Comparison of ENCODE assay signal across 1 cellular context in genomic region chr21:38806942-38807284, GRCh38.
TF ChIP-seq lines count a peak whose summit lies in the region.

No MANE protein-coding gene starts in this region.

TF ChIP-seq in K562, 482 proteins besides CTCF, POLR2A, EP300 and RAD21 (continued from another document):
- TF ChIP-seq ZNF518B (CRISPR knock-in tag; IDR thresholded peaks at IDR 0.05) (no peak), PHF8 (IDR thresholded peaks at IDR 0.05; ENCODE audit: borderline replicate concordance, low read length) (no peak), TAL1 (IDR thresholded peaks at IDR 0.05) (0 out of 2 replicates have a peak, but pooled peaks have one; percentile 25), CXXC5 (CRISPR knock-in tag; IDR thresholded peaks at IDR 0.05) (0 out of 2 replicates have a peak, but pooled peaks have one; percentile 35), CBFA2T3 (IDR thresholded peaks at IDR 0.05) (0 out of 2 replicates have a peak, but pooled peaks have one; percentile 31), ATF3 (IDR thresholded peaks at IDR 0.05) (0 out of 2 replicates have a peak, but pooled peaks have one; percentile 9), ATF3 (CRISPR knock-in tag; conservative IDR thresholded peaks at IDR 0.05) (no peak), SMARCE1 (IDR thresholded peaks at IDR 0.05) (peak; percentile 51; the same call in 1 of the 2 replicates), FOSL1 (tag; conservative IDR thresholded peaks at IDR 0.05) (peak; percentile 46), DPF2 (IDR thresholded peaks at IDR 0.05) (peak; percentile 56; the same call in 1 of the 2 replicates), ZBTB40 (IDR thresholded peaks at IDR 0.05) (peak; percentile 39; the same call in 1 of the 2 replicates), ZBTB40 (CRISPR knock-in tag; IDR thresholded peaks at IDR 0.05) (no peak), ZNF655 (CRISPR knock-in tag; IDR thresholded peaks at IDR 0.05) (no peak)
